8 cellular contexts compared by ENCODE assay signal in the genomic region with DNA sequence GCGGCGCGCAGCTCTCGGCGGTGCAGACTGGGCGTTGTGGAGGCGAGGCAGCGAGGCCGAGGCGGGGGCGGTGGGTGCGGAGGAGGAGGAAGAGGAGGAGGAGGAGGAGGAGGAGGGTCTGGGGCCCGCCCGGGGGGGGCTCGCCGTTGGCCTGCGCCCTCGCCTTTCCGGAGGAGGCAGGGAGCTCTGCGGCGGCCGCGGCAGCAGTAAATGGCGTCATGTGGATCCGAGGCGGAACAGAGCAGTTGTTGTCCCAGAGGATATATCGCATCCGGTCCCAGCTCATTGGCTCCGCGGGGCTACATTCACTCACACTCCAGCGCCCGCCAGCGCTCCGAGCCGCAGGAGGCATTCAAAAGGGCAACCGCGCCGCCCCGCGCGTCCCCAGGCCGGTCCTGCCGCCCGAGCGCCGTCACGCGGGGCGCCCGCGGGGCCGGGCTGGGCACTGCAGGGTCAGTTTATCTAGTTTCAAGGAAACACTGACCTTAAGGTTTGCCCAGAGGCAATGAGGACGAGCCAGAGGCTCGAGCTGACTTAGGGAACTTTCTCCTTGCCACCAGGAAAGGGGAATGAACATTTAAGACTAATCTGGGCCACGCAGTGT. TPM values are rescaled to one million over a fixed set of nuclear protein-coding genes. Genes with fewer than 3 reads are reported as not detected.
DNase-seq lines count a peak whose midpoint lies in the region; ATAC-seq, FAIRE-seq and TF ChIP-seq lines count a peak whose summit lies in the region.

A gene with protein sequence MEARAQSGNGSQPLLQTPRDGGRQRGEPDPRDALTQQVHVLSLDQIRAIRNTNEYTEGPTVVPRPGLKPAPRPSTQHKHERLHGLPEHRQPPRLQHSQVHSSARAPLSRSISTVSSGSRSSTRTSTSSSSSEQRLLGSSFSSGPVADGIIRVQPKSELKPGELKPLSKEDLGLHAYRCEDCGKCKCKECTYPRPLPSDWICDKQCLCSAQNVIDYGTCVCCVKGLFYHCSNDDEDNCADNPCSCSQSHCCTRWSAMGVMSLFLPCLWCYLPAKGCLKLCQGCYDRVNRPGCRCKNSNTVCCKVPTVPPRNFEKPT (minus strand): TSS at position 29 of the 604 bp plus-strand sequence. CDS start 3,421 bp downstream, outside the sequence.

- TF ChIP-seq POLR2A in NB4 (IDR thresholded peaks at IDR 0.05; ENCODE audit: extremely low read depth, insufficient read length): peak; percentile 93

- H3K79me2 ChIP-seq in smooth muscle cell (ENCODE audit: low read depth): peaks cover 45% of the 10 kb centered on the region

- H3K27ac ChIP-seq in coronary artery: peak within 1 kb of the TSS; percentile 97 to 98
- peak within 1 kb of the TSS; percentile 92 to 93 for H3K27ac ChIP-seq in kidney (ENCODE audit: low read depth in 2 of 2, low read length in 2 of 2)
- H3K27ac ChIP-seq in smooth muscle cell (ENCODE audit: low read depth): peak within 1 kb of the TSS; percentile 98

- H3K27ac Mint-ChIP-seq in activated CD4-positive, alpha-beta T cell treated with anti-CD3 and anti-CD28 coated beads, Interleukin-2, amount 10 ng/mL, durations not matched to agents 7 days and 5 days: no peak within 1 kb of the TSS

- H2AFZ ChIP-seq in smooth muscle cell (ENCODE audit: low read depth): peak within 1 kb of the TSS; percentile 77

- no peaks in the 10 kb centered on the region for H3K27me3 ChIP-seq in smooth muscle cell (ENCODE audit: low read depth)

- no peak for TF ChIP-seq CTCF in NB4 (IDR thresholded peaks at IDR 0.05; ENCODE audit: low read depth, low read length)
- no peak for TF ChIP-seq CTCF in coronary artery (IDR thresholded peaks at IDR 0.05)
- peak; percentile 8 for TF ChIP-seq CTCF in kidney (IDR thresholded peaks at IDR 0.05; ENCODE audit: borderline replicate concordance, extremely low read depth, insufficient read depth)
- no peak for TF ChIP-seq CTCF in smooth muscle cell (IDR thresholded peaks at IDR 0.05; ENCODE audit: borderline replicate concordance, insufficient read depth, poor library complexity, severe bottlenecking)

- H3K4me1 ChIP-seq in kidney (ENCODE audit: control insufficient read depth in 1 of 2, insufficient read depth in 1 of 2, low read depth in 1 of 2, low read length in 2 of 2) (peaks cover 0 to 12% of the 10 kb centered on the region in 2 donors), smooth muscle cell (ENCODE audit: low read depth) (peaks cover 22% of the 10 kb centered on the region)

- H4K20me1 ChIP-seq in smooth muscle cell (ENCODE audit: low read depth): peaks cover 44% of the 10 kb centered on the region

- peak; percentile 50 for ATAC-seq in HG02623 (IDR thresholded peaks at IDR 0.05; ENCODE audit: unreplicated experiment)

- DNase-seq in activated CD4-positive, alpha-beta T cell treated with anti-CD3 and anti-CD28 coated beads, Interleukin-2, amount 10 ng/mL, durations not matched to agents 7 days and 5 days: peak; percentile 20
- no peak for DNase-seq in activated CD4-positive, alpha-beta T cell treated with anti-CD3 and anti-CD28 coated beads, Interleukin-2, amount 50 U/mL, for 1 hour
- DNase-seq in NB4 (ENCODE audit: low read depth) (peak; percentile 99), SW480 (ENCODE audit: low spot score) (peak; percentile 97), coronary artery (ENCODE audit: low spot score) (peak; percentile 97), kidney (peak; percentile 97), smooth muscle cell (lab: John Stamatoyannopoulos, UW; ENCODE audit: unreplicated experiment) (peak; percentile 69)

- no peak for FAIRE-seq in kidney (lab: Jason Lieb, UNC)

- peaks cover 45% of the 10 kb centered on the region for H3K27me3 Mint-ChIP-seq in activated CD4-positive, alpha-beta T cell treated with anti-CD3 and anti-CD28 coated beads, Interleukin-2, amount 10 ng/mL, durations not matched to agents 7 days and 5 days

- H3K9me3 Mint-ChIP-seq in activated CD4-positive, alpha-beta T cell treated with anti-CD3 and anti-CD28 coated beads, Interleukin-2, amount 10 ng/mL, durations not matched to agents 7 days and 5 days: no peaks in the 10 kb centered on the region

- H3K4me3 Mint-ChIP-seq in activated CD4-positive, alpha-beta T cell treated with anti-CD3 and anti-CD28 coated beads, Interleukin-2, amount 10 ng/mL, durations not matched to agents 7 days and 5 days: peak within 1 kb of the TSS; percentile 32

- intact Hi-C loops in kidney (cut with DNase I): no loop called here

- peaks cover 2 to 6% of the 10 kb centered on the region in 2 donors for H3K36me3 ChIP-seq in kidney (ENCODE audit: control insufficient read depth in 1 of 2, insufficient read depth in 2 of 2, low read length in 2 of 2)
- no peaks in the 10 kb centered on the region for H3K36me3 ChIP-seq in smooth muscle cell (ENCODE audit: low read depth)

- CTCF ChIA-PET in activated CD4-positive, alpha-beta T cell treated with anti-CD3 and anti-CD28 coated beads, Interleukin-2, amount 10 ng/mL, durations not matched to agents 7 days and 5 days (lab: Charles Lee): no interaction called here

- POLR2A ChIA-PET in activated CD4-positive, alpha-beta T cell treated with anti-CD3 and anti-CD28 coated beads, Interleukin-2, amount 10 ng/mL, durations not matched to agents 7 days and 5 days (lab: Charles Lee): interaction anchor here (0.6 kb wide), 1 partner anchor 230 kb away, joined by 3 read pairs; no protein-coding TSS in a partner anchor

- peak within 1 kb of the TSS; percentile 88 for H3K4me2 ChIP-seq in smooth muscle cell

- H3K9me3 ChIP-seq in kidney (ENCODE audit: control insufficient read depth in 1 of 2, low read length in 2 of 2): no peaks in the 10 kb centered on the region
- H3K9me3 ChIP-seq in smooth muscle cell (replicated peaks; ENCODE audit: low read depth): no peaks in the 10 kb centered on the region

- H3K36me3 Mint-ChIP-seq in activated CD4-positive, alpha-beta T cell treated with anti-CD3 and anti-CD28 coated beads, Interleukin-2, amount 10 ng/mL, durations not matched to agents 7 days and 5 days (ENCODE audit: low read depth): no peaks in the 10 kb centered on the region

- H3K4me1 Mint-ChIP-seq in activated CD4-positive, alpha-beta T cell treated with anti-CD3 and anti-CD28 coated beads, Interleukin-2, amount 10 ng/mL, durations not matched to agents 7 days and 5 days: peaks cover 13% of the 10 kb centered on the region

- peak within 1 kb of the TSS; percentile 84 to 94 for H3K9ac ChIP-seq in kidney (ENCODE audit: low read length in 2 of 2)
- H3K9ac ChIP-seq in smooth muscle cell (ENCODE audit: low read depth): peak within 1 kb of the TSS; percentile 99

- H3K4me3 ChIP-seq in NB4 (ENCODE audit: low read depth, low read length): peak within 1 kb of the TSS; percentile 97
- peak within 1 kb of the TSS; percentile 73 for H3K4me3 ChIP-seq in coronary artery
- H3K4me3 ChIP-seq in kidney (ENCODE audit: low read length in 2 of 2): peak within 1 kb of the TSS; percentile 80 to 98
- H3K4me3 ChIP-seq in smooth muscle cell: peak within 1 kb of the TSS; percentile 76

- WGBS in smooth muscle cell (ENCODE audit: low lambda C conversion rate): 1% methylated on average over 29 of the region's 55 CpGs

- H3F3A ChIP-seq in smooth muscle cell (ENCODE audit: low read depth): peaks cover 24% of the 10 kb centered on the region

RNA-seq across cellular contexts. Expression of the gene that starts here (rescaled TPM):
- total RNA-seq in activated CD4-positive, alpha-beta T cell treated with anti-CD3 and anti-CD28 coated beads, Interleukin-2, amount 10 ng/mL, durations not matched to agents 7 days and 5 days: not detected
- 26.2 TPM for total RNA-seq in kidney
- 10.6 TPM for polyA plus RNA-seq in kidney (ENCODE audit: insufficient read depth, low read depth, low replicate concordance)
- 92.6 and 103 TPM in 2 replicates for total RNA-seq in smooth muscle cell
- 114 and 154 TPM in 2 replicates for polyA plus RNA-seq in smooth muscle cell

Comparison
In these comparisons a context has a peak if more than half of its experiments do, and no peak if none do; other contexts are left out.
1. RNA of the gene that starts here (total RNA-seq): 92.6 to 103 TPM in smooth muscle cell and 26.2 TPM in kidney (single experiment); not detected in activated CD4-positive, alpha-beta T cell treated with anti-CD3 and anti-CD28 coated beads, Interleukin-2, amount 10 ng/mL, durations not matched to agents 7 days and 5 days; every median in the first group is over 10 times any median in the second.
2. Peak in DNase-seq in activated CD4-positive, alpha-beta T cell treated with anti-CD3 and anti-CD28 coated beads, Interleukin-2, amount 10 ng/mL, durations not matched to agents 7 days and 5 days; RNA of the gene not detected or under 1 TPM.
3. Peak in every context shown above with its lines, with median percentiles within 50 percentile points of each other: H3K4me3 ChIP-seq and H3K27ac ChIP-seq.